11 cellular contexts compared by ENCODE assay signal in genomic region chr7:84637568-84638338, GRCh38.
DNase-seq lines count a peak whose midpoint lies in the region; ATAC-seq and TF ChIP-seq lines count a peak whose summit lies in the region.
"Had no signal": no experiment of that assay in that cellular context is flagged by ENCODE, and none has a peak within 500 bp of the region (broad histone marks: within the 10 kb centered on the region; RNA-seq: fewer than 3 reads in every experiment).

No MANE protein-coding gene starts in this region.

- H4K8ac ChIP-seq in trophoblast cell (ENCODE audit: low read depth, low read length): peak overlapping the region; percentile 20

- H3K4me3 ChIP-seq in RWPE2 (ENCODE audit: severe bottlenecking) (no peak overlapping the region), trophoblast cell (ENCODE audit: low read depth, low read length) (no peak overlapping the region)

- peak overlapping the region; percentile 5 for H3K4ac ChIP-seq in trophoblast cell (ENCODE audit: low read depth, low read length)

- H3K36me3 ChIP-seq in RWPE2 (ENCODE audit: low read depth) (no peaks in the 10 kb centered on the region), trophoblast cell (ENCODE audit: control insufficient read depth in 1 of 2, insufficient read depth in 2 of 2, low read length in 2 of 2) (peaks cover 0 to 2% of the 10 kb centered on the region in 2 experiments)

- WGBS in trophoblast cell (ENCODE audit: extremely low coverage, insufficient coverage, insufficient read length): no CpG with 5 or more reads among the region's 2 CpGs

- peak overlapping the region; percentile 76 for H4K91ac ChIP-seq in trophoblast cell (ENCODE audit: low read depth, low read length)

- H3K4me1 ChIP-seq in RWPE2 (ENCODE audit: insufficient read depth, poor library complexity, severe bottlenecking): peaks cover 26% of the 10 kb centered on the region
- peaks cover 7 to 8% of the 10 kb centered on the region in 2 experiments for H3K4me1 ChIP-seq in trophoblast cell (ENCODE audit: control insufficient read depth in 1 of 2, insufficient read depth in 2 of 2, low read length in 2 of 2)

- DNase-seq in ELF-1 (ENCODE audit: low read depth, low spot score) (peak; percentile 23), RWPE2 (ENCODE audit: low spot score) (no peak), fibroblast of peridontal ligament (ENCODE audit: extremely low read depth) (peak; percentile 90), trophoblast cell (peak; percentile 24 to 73), mesenteric fat pad (ENCODE audit: low spot score) (no peak), T-helper 9 cell (no peak)
- DNase-seq in stimulated activated CD4-positive, alpha-beta T cell treated with anti-CD3 and anti-CD28 coated beads, Interleukin-12 subunit alpha, Interleukin-12 subunit beta, amount 100 ng/mL, for 4 hours: no peak
- DNase-seq: right cardiac atrium, substantia nigra had no signal

- peak overlapping the region; percentile 58 for H2BK12ac ChIP-seq in trophoblast cell (ENCODE audit: low read length)

- H2BK120ac ChIP-seq in trophoblast cell (ENCODE audit: insufficient read depth, low read length, poor library complexity): peak overlapping the region; percentile 15

- H2AK5ac ChIP-seq in trophoblast cell (ENCODE audit: low read length): no peak overlapping the region

- H3K79me1 ChIP-seq in trophoblast cell (ENCODE audit: low read length): peaks cover 8% of the 10 kb centered on the region

- peak overlapping the region; percentile 8 for H3K18ac ChIP-seq in trophoblast cell (ENCODE audit: low read length)

- H3K9me3 ChIP-seq in RWPE2 (ENCODE audit: severe bottlenecking) (peaks cover 3% of the 10 kb centered on the region), trophoblast cell (ENCODE audit: insufficient read depth, low read depth, low read length) (no peaks in the 10 kb centered on the region)

- H4K12ac ChIP-seq in trophoblast cell (ENCODE audit: low read depth, low read length): no peak overlapping the region

- H3K27ac ChIP-seq in RWPE2 (ENCODE audit: poor library complexity, severe bottlenecking) (peak overlapping the region; percentile 96), trophoblast cell (ENCODE audit: low read depth, low read length) (peak overlapping the region; percentile 72)
- H3K27ac ChIP-seq: HL-60 had no signal

- H3K27me3 ChIP-seq in RWPE2 (ENCODE audit: insufficient read depth, poor library complexity, severe bottlenecking): no peaks in the 10 kb centered on the region
- H3K27me3 ChIP-seq in trophoblast cell (ENCODE audit: insufficient read depth, low read length): no peaks in the 10 kb centered on the region

- no peaks in the 10 kb centered on the region for H3K79me2 ChIP-seq in trophoblast cell (ENCODE audit: control insufficient read depth, insufficient read depth, low read length, poor library complexity)

- H3K9ac ChIP-seq in trophoblast cell (ENCODE audit: low read length): no peak overlapping the region

- H3K23ac ChIP-seq in trophoblast cell (ENCODE audit: low read length): no peak overlapping the region

- peak overlapping the region; percentile 23 for H3K14ac ChIP-seq in trophoblast cell (ENCODE audit: low read length)

- peak overlapping the region; percentile 10 for H3K4me2 ChIP-seq in trophoblast cell (ENCODE audit: low read length)

- ATAC-seq in RWPE2 (ENCODE audit: low read depth) (peak; percentile 100), GM21576 (IDR thresholded peaks at IDR 0.05; ENCODE audit: unreplicated experiment) (no peak)

- no peak for TF ChIP-seq CTCF in RWPE2 (IDR thresholded peaks at IDR 0.05; ENCODE audit: poor library complexity, severe bottlenecking)

- H2BK5ac ChIP-seq in trophoblast cell (ENCODE audit: low read depth, low read length, poor library complexity): peak overlapping the region; percentile 37

- no peak overlapping the region for H2AFZ ChIP-seq in trophoblast cell (ENCODE audit: insufficient read depth, low read length, poor library complexity)

Comparison
In these comparisons a context has a peak if more than half of its experiments do, and no peak if none do; other contexts are left out.
1. DNase-seq: peak in ELF-1 (single experiment), fibroblast of peridontal ligament (single experiment) and trophoblast cell (2 of 2); none in RWPE2 (single experiment), mesenteric fat pad (single experiment), T-helper 9 cell (single experiment) and stimulated activated CD4-positive, alpha-beta T cell treated with anti-CD3 and anti-CD28 coated beads, Interleukin-12 subunit alpha, Interleukin-12 subunit beta, amount 100 ng/mL, for 4 hours (single experiment).